In the genomic region with DNA sequence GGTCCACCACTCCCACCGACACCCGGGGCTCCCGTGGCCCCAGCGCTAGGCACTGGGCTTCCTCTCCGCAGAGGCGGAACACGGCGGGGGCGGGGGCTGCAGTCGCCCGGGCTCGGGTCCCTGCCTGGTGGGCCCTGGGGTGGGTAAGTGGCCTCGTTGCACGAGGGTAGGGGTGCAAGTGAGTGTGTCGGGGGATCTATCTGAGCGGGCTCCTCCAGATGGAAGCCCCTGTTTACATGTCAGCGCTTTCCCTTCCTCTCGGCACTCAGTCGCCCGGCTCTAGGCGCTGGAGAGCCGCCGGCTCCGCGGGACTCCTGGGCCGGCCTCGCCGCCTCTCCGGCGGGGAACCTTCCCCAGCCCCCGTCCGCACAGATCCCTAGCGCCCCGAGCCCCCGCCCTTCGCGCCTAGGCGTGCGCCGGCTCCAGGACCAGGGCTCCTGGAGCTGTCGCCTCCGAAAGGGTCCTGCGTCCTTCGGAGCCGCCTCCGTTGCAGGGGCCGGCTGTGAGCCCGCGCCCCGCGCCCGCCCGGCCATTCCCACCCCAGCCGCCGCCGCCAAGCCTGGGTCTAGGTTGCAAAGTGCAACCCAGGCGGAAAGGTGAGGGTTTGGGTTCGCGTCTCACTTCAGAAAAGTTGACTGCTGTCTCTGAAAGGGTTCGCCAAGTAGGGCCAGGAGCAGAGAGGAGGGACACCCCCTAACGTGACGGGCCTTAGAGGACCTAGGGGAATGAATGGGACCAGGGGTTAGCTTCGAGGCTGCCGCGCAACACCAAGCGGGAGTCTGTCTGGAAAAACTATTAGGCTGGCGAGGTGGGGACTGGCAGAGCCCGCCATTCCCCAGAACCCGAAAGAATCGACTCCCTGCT, we compare ENCODE assay signal across 8 cellular contexts. TPM values are rescaled to one million over a fixed set of nuclear protein-coding genes. Genes with fewer than 3 reads are reported as not detected.
DNase-seq lines count a peak whose midpoint lies in the region; ATAC-seq and TF ChIP-seq lines count a peak whose summit lies in the region.

No MANE protein-coding gene starts in this region.

- peak overlapping the region; percentile 96 for H3K27ac Mint-ChIP-seq in activated CD8-positive, alpha-beta T cell treated with anti-CD3 and anti-CD28 coated beads, Interleukin-2, amount 10 ng/mL, durations not matched to agents 7 days and 5 days
- H3K27ac Mint-ChIP-seq in progenitor cell of endocrine pancreas, result no peak overlapping the region

- peaks cover 34% of the 10 kb centered on the region for H3K36me3 Mint-ChIP-seq in activated CD8-positive, alpha-beta T cell treated with anti-CD3 and anti-CD28 coated beads, Interleukin-2, amount 10 ng/mL, durations not matched to agents 7 days and 5 days (ENCODE audit: low read depth)
- no peaks in the 10 kb centered on the region for H3K36me3 Mint-ChIP-seq in progenitor cell of endocrine pancreas (ENCODE audit: insufficient read depth)

- peak overlapping the region; percentile 70 to 83 for H3K4me3 ChIP-seq in foreskin fibroblast (ENCODE audit: low read depth in 1 of 2, low read length in 2 of 2)

- TF ChIP-seq POLR2A in GM18505 (IDR thresholded peaks at IDR 0.05; ENCODE audit: borderline replicate concordance, extremely low read depth, insufficient read depth, insufficient read length), result no peak

- TF ChIP-seq CTCF in foreskin fibroblast (IDR thresholded peaks at IDR 0.05; ENCODE audit: low read depth, low read length), result no peak
- no peak for TF ChIP-seq CTCF in progenitor cell of endocrine pancreas (IDR thresholded peaks at IDR 0.05; ENCODE audit: unreplicated experiment)

- POLR2A ChIA-PET in activated CD8-positive, alpha-beta T cell treated with anti-CD3 and anti-CD28 coated beads, Interleukin-2, amount 10 ng/mL, durations not matched to agents 7 days and 5 days (lab: Charles Lee), result interaction anchor here (0.6 to 2.0 kb wide), 17 partner anchors 10 to 640 kb away, joined by 3 to 14 read pairs (median 5); no protein-coding TSS in a partner anchor

- peaks cover 62% of the 10 kb centered on the region for H3K4me1 Mint-ChIP-seq in activated CD8-positive, alpha-beta T cell treated with anti-CD3 and anti-CD28 coated beads, Interleukin-2, amount 10 ng/mL, durations not matched to agents 7 days and 5 days (ENCODE audit: low read depth)
- peaks cover 10% of the 10 kb centered on the region for H3K4me1 Mint-ChIP-seq in progenitor cell of endocrine pancreas (ENCODE audit: low read depth)

- peak overlapping the region; percentile 93 for H3K4me3 Mint-ChIP-seq in activated CD8-positive, alpha-beta T cell treated with anti-CD3 and anti-CD28 coated beads, Interleukin-2, amount 10 ng/mL, durations not matched to agents 7 days and 5 days
- peak overlapping the region; percentile 41 for H3K4me3 Mint-ChIP-seq in progenitor cell of endocrine pancreas (ENCODE audit: low read depth)

- CTCF ChIA-PET in activated CD8-positive, alpha-beta T cell treated with anti-CD3 and anti-CD28 coated beads, Interleukin-2, amount 10 ng/mL, durations not matched to agents 7 days and 5 days (lab: Charles Lee), result interaction anchor here (0.9 to 1.6 kb wide), 5 partner anchors 10 to 537 kb away, joined by 3 to 7 read pairs (median 5); no protein-coding TSS in a partner anchor

- no peaks in the 10 kb centered on the region for H3K9me3 Mint-ChIP-seq in activated CD8-positive, alpha-beta T cell treated with anti-CD3 and anti-CD28 coated beads, Interleukin-2, amount 10 ng/mL, durations not matched to agents 7 days and 5 days (ENCODE audit: insufficient read depth)
- H3K9me3 Mint-ChIP-seq in progenitor cell of endocrine pancreas (ENCODE audit: low read depth), result no peaks in the 10 kb centered on the region

- peak; percentile 42 for DNase-seq in activated CD8-positive, alpha-beta T cell treated with anti-CD3 and anti-CD28 coated beads, Interleukin-2, amount 10 ng/mL, durations not matched to agents 7 days and 5 days
- DNase-seq in foreskin fibroblast, result peak in 1 of 2 donors; percentile 59
- no peak for DNase-seq in progenitor cell of endocrine pancreas (ENCODE audit: low spot score, unreplicated experiment)
- DNase-seq in RPMI8226, result no peak

- ATAC-seq in GM18505 (IDR thresholded peaks at IDR 0.05; ENCODE audit: unreplicated experiment), result peak; percentile 11
- ATAC-seq in HG02981 (IDR thresholded peaks at IDR 0.05; ENCODE audit: unreplicated experiment), result peak; percentile 21
- ATAC-seq in activated CD8-positive, alpha-beta T cell treated with anti-CD3 and anti-CD28 coated beads, Interleukin-2, amount 10 ng/mL, durations not matched to agents 7 days and 5 days, result peak; percentile 29
- no peak for ATAC-seq in esophagus mucosa
- ATAC-seq in HG03196 (IDR thresholded peaks at IDR 0.05; ENCODE audit: unreplicated experiment), result no peak

- peaks cover 13% of the 10 kb centered on the region for H3K27me3 Mint-ChIP-seq in activated CD8-positive, alpha-beta T cell treated with anti-CD3 and anti-CD28 coated beads, Interleukin-2, amount 10 ng/mL, durations not matched to agents 7 days and 5 days (ENCODE audit: low read depth)
- H3K27me3 Mint-ChIP-seq in progenitor cell of endocrine pancreas, result peaks cover 81% of the 10 kb centered on the region

RNA-seq across cellular contexts. Expression of gene FLI1, which starts 1.0 kb away (rescaled TPM):
- 10 to 100 TPM; 83.4 to 93.4 TPM for total RNA-seq in activated CD8-positive, alpha-beta T cell treated with anti-CD3 and anti-CD28 coated beads, Interleukin-2, amount 10 ng/mL, durations not matched to agents 7 days and 5 days
- total RNA-seq in progenitor cell of endocrine pancreas, result 0.22 TPM in 1 of 2 replicates, not detected in the other
- total RNA-seq in esophagus mucosa, result 2.1 TPM

Comparison
In these comparisons a context has a peak if more than half of its experiments do, and no peak if none do; other contexts are left out.
1. ATAC-seq: peak in GM18505 (single experiment), HG02981 (single experiment) and activated CD8-positive, alpha-beta T cell treated with anti-CD3 and anti-CD28 coated beads, Interleukin-2, amount 10 ng/mL, durations not matched to agents 7 days and 5 days (single experiment); none in esophagus mucosa (single experiment) and HG03196 (single experiment).
2. RNA of gene FLI1, which starts 1.0 kb away (total RNA-seq): 83.4 to 93.4 TPM in activated CD8-positive, alpha-beta T cell treated with anti-CD3 and anti-CD28 coated beads, Interleukin-2, amount 10 ng/mL, durations not matched to agents 7 days and 5 days; 2.1 TPM in esophagus mucosa (single experiment) and 0.22 TPM in progenitor cell of endocrine pancreas; every median in the first group is over 10 times any median in the second.